In genomic region chr20:49313271-49313670, GRCh38 we compare ENCODE assay signal across 18 cellular contexts.
"Had no signal": no experiment of that assay in that cellular context is flagged by ENCODE, and none has a peak within 500 bp of the region (broad histone marks: within the 10 kb centered on the region; RNA-seq: fewer than 3 reads in every experiment).

No MANE protein-coding gene starts in this region.

- DNase-seq: activated CD4-positive, alpha-beta memory T cell treated with anti-CD3 and anti-CD28 coated beads, Interleukin-2, amount 10 ng/mL, durations not matched to agents 7 days and 5 days; activated CD4-positive, alpha-beta T cell treated with anti-CD3 and anti-CD28 coated beads for 48 hours; activated CD4-positive, CD25-positive, alpha-beta regulatory T cell; activated CD8-positive, alpha-beta memory T cell treated with anti-CD3 and anti-CD28 coated beads, Interleukin-2, amount 10 ng/mL, durations not matched to agents 7 days and 5 days; amniotic stem cell; central memory CD4-positive, alpha-beta T cell; cortex of kidney; erythroblast; heart left ventricle; kidney glomerular epithelial cell; left ventricle myocardium superior; mesenchymal stem cell; naive thymus-derived CD8-positive, alpha-beta T cell; pancreas; spleen; stimulated activated naive B cell treated with anti-CD40 and anti-IgM and Interleukin-4, amounts not matched to agents 10 μg/mL and 1 μg/mL and 100 μg/mL, for 72 hours; T-helper 9 cell; upper lobe of right lung had no signal

- H3K27ac ChIP-seq: heart left ventricle, pancreas, spleen, upper lobe of right lung had no signal

- H3K27me3 ChIP-seq: pancreas had no signal

- ATAC-seq: activated CD8-positive, alpha-beta memory T cell treated with anti-CD3 and anti-CD28 coated beads, Interleukin-2, amount 10 ng/mL, durations not matched to agents 7 days and 5 days; heart left ventricle; left ventricle myocardium superior; naive thymus-derived CD8-positive, alpha-beta T cell; stimulated activated naive B cell treated with anti-CD40 and anti-IgM and Interleukin-4, amounts not matched to agents 10 μg/mL and 1 μg/mL and 100 μg/mL, for 72 hours; upper lobe of right lung had no signal
